In the genomic region with DNA sequence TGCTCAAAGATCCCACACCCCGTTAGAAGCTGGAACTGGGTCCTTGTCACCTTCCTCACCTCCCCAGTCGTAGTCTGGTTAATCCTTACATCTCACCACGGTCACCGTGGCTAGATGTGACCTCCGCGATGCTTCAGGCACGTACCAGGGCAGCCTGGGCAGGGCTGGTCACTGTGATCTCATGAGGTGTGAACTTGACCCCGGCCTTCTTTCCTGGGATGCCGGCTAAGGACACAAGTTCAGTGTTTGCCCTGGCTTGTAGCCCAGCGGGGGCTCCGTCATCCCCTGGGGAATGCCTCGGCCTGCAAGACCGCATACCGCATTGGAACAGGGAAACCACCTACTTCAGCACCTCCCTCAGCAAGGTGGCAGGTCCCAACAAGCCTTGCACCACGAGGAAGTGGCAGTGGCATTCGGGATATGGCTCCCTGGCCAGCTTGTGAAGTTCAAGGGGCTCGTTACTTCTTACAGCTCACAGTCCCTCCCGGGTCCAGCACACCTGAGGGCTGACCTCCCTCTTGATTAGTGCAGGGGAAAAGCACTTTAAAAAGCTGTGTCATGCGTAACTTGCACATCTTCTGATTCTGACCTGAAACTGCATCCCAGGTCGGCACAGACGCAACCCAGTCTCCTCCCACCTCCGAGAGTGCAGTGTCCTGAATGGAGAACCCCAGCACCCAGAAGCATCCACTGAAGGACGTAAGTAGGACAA, we compare ENCODE assay signal across 8 cellular contexts. TPM values are rescaled to one million over a fixed set of nuclear protein-coding genes. Genes with fewer than 3 reads are reported as not detected.
DNase-seq lines count a peak whose midpoint lies in the region; ATAC-seq and TF ChIP-seq lines count a peak whose summit lies in the region.

No MANE protein-coding gene starts in this region.

- H3K4me3 ChIP-seq in Peyer's patch (no peak overlapping the region), epithelial cell of esophagus (ENCODE audit: low read length) (peak overlapping the region; percentile 24)

- H3K27ac ChIP-seq in Peyer's patch, result peak overlapping the region in 1 of 4 donors; percentile 89

- no peaks in the 10 kb centered on the region for H3K9me3 ChIP-seq in Peyer's patch

- peak overlapping the region; percentile 94 for H3K27ac Mint-ChIP-seq in stimulated activated effector memory CD8-positive, alpha-beta T cell treated with anti-CD3 and anti-CD28 coated beads, Interleukin-12 subunit alpha, Interleukin-12 subunit beta, amount 100 ng/mL, for 72 hours

- H3K4me1 ChIP-seq in Peyer's patch, result peaks cover 0 to 33% (median 22%) of the 10 kb centered on the region in 4 donors

- peaks cover 2% of the 10 kb centered on the region for H3K9me3 Mint-ChIP-seq in stimulated activated effector memory CD8-positive, alpha-beta T cell treated with anti-CD3 and anti-CD28 coated beads, Interleukin-12 subunit alpha, Interleukin-12 subunit beta, amount 100 ng/mL, for 72 hours

- H3K27me3 ChIP-seq in Peyer's patch, result no peaks in the 10 kb centered on the region

- no peak for ATAC-seq in stimulated activated effector memory CD8-positive, alpha-beta T cell treated with anti-CD3 and anti-CD28 coated beads, Interleukin-12 subunit alpha, Interleukin-12 subunit beta, amount 100 ng/mL, for 72 hours
- ATAC-seq in HG03159 (IDR thresholded peaks at IDR 0.05; ENCODE audit: unreplicated experiment), result no peak
- no peak for ATAC-seq in GM21360 (IDR thresholded peaks at IDR 0.05; ENCODE audit: unreplicated experiment)

- H3K36me3 ChIP-seq in Peyer's patch, result peaks cover 0 to 48% (median 0%) of the 10 kb centered on the region in 3 donors

- TF ChIP-seq CTCF in Peyer's patch (IDR thresholded peaks at IDR 0.05) (no peak), epithelial cell of esophagus (IDR thresholded peaks at IDR 0.05; ENCODE audit: insufficient read depth, low read depth, low read length, missing control alignments) (no peak)

- DNase-seq in DMS153 (lab: John Stamatoyannopoulos, UW) (peak; percentile 56), DMS153 treated with DMSO at 0.1 percent for 48 hours (lab: John Stamatoyannopoulos, UW; ENCODE audit: unreplicated experiment) (no peak), Peyer's patch (peak in 2 of 3 donors; percentile 47 to 51), epithelial cell of esophagus (ENCODE audit: low read depth) (peak; percentile 99)
- peak; percentile 15 to 85 for DNase-seq in stimulated activated effector memory CD8-positive, alpha-beta T cell treated with anti-CD3 and anti-CD28 coated beads, Interleukin-12 subunit alpha, Interleukin-12 subunit beta, amount 100 ng/mL, for 72 hours (ENCODE audit: low spot score in 2 of 2)
- DNase-seq in stimulated activated CD4-positive, alpha-beta T cell treated with anti-CD3 and anti-CD28 coated beads, Interleukin-4, amount 100 ng/mL, for 1 hour, result no peak

- H3K36me3 Mint-ChIP-seq in stimulated activated effector memory CD8-positive, alpha-beta T cell treated with anti-CD3 and anti-CD28 coated beads, Interleukin-12 subunit alpha, Interleukin-12 subunit beta, amount 100 ng/mL, for 72 hours, result peaks cover 96% of the 10 kb centered on the region

- H3K4me3 Mint-ChIP-seq in stimulated activated effector memory CD8-positive, alpha-beta T cell treated with anti-CD3 and anti-CD28 coated beads, Interleukin-12 subunit alpha, Interleukin-12 subunit beta, amount 100 ng/mL, for 72 hours, result peak overlapping the region; percentile 98

- TF ChIP-seq POLR2A in Peyer's patch (IDR thresholded peaks at IDR 0.05), result no peak

- peaks cover 55% of the 10 kb centered on the region for H3K4me1 Mint-ChIP-seq in stimulated activated effector memory CD8-positive, alpha-beta T cell treated with anti-CD3 and anti-CD28 coated beads, Interleukin-12 subunit alpha, Interleukin-12 subunit beta, amount 100 ng/mL, for 72 hours

RNA-seq across cellular contexts. Expression of a gene that starts 25.9 kb away (rescaled TPM):
- 10 to 100 TPM; 13.0 to 76.7 (median 18.6) TPM for total RNA-seq in Peyer's patch

RNA-seq across cellular contexts. Expression of a gene that starts 26.1 kb away (rescaled TPM):
- total RNA-seq in Peyer's patch, result 10 to 100 TPM in 1 of 4 donors, 1 to 10 TPM in 2, under 1 TPM in 1; 0.95 to 17.3 (median 1.5) TPM

Comparison
In these comparisons a context has a peak if more than half of its experiments do, and no peak if none do; other contexts are left out.
1. DNase-seq: peak in DMS153 (single experiment), Peyer's patch (2 of 3), epithelial cell of esophagus (single experiment) and stimulated activated effector memory CD8-positive, alpha-beta T cell treated with anti-CD3 and anti-CD28 coated beads, Interleukin-12 subunit alpha, Interleukin-12 subunit beta, amount 100 ng/mL, for 72 hours (2 of 2); none in DMS153 treated with DMSO at 0.1 percent for 48 hours (single experiment) and stimulated activated CD4-positive, alpha-beta T cell treated with anti-CD3 and anti-CD28 coated beads, Interleukin-4, amount 100 ng/mL, for 1 hour (single experiment).